24 cellular contexts compared by ENCODE assay signal in the genomic region with DNA sequence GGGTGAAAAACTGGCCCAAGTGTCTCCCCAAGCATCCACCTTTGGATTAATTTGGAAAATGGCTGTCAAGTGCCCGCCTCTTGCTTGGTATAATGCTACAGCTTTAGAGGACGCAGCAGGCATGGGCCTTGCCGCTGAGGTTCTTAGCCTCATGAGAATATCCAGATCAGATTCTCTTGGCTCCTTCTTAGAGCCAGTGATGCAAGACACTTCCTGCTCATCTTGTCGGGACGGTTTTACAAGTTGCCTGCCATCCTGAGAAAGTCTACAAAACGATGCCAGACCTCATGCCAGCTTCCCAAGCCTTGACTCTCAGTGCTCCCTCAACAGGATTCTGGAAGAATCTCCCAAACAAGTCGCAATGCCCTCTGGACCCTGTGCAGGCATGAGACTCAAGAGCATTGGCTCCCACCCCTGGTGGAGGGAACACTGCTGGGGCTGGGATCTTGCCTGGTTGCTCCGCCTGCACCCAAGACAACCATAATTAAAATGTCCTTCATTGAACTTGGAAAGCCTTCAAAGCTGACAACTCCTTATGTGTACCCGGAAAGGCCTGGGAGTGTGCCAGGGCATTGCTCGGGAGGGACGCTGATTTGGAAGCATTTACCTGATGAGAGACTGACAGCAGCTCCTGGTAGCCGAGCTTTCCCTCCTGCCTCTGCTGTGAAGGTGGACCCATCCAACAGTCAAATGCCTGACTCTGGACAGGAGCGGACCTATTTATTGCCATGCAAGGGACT. TPM values are rescaled to one million over a fixed set of nuclear protein-coding genes. Genes with fewer than 3 reads are reported as not detected.
A peak's percentile ranks its signal among the peaks of the same experiment; 100 is the strongest.
DNase-seq lines count a peak whose midpoint lies in the region; ATAC-seq and TF ChIP-seq lines count a peak whose summit lies in the region.
"Had no signal": no experiment of that assay in that cellular context is flagged by ENCODE, and none has a peak within 500 bp of the region (broad histone marks: within the 10 kb centered on the region; RNA-seq: fewer than 3 reads in every experiment).

No MANE protein-coding gene starts in this region.

- H3K36me3 Mint-ChIP-seq in MCF 10A (ENCODE audit: insufficient read depth, unreplicated experiment), result no peaks in the 10 kb centered on the region
- H3K36me3 Mint-ChIP-seq: activated CD8-positive, alpha-beta memory T cell treated with anti-CD3 and anti-CD28 coated beads, Interleukin-2, amount 10 ng/mL, durations not matched to agents 7 days and 5 days; activated naive CD4-positive, alpha-beta T cell treated with anti-CD3 and anti-CD28 coated beads, Interleukin-2, amount 10 ng/mL, durations not matched to agents 7 days and 5 days; neural progenitor cell had no signal

- CTCF ChIA-PET in MCF 10A (lab: Yijun Ruan, JAX), result interaction anchor here (0.9 kb wide), 1 partner anchor 24 kb away, joined by 3 read pairs; no protein-coding TSS in a partner anchor

- peaks cover 53% of the 10 kb centered on the region for H3K27me3 Mint-ChIP-seq in MCF 10A (ENCODE audit: insufficient read depth, unreplicated experiment)

- DNase-seq in breast epithelium (ENCODE audit: low spot score in 2 of 2), result peak; percentile 53 to 82
- DNase-seq in MCF 10A (ENCODE audit: unreplicated experiment), result no peak
- peak; percentile 22 for DNase-seq in epithelial cell of prostate (ENCODE audit: low read depth, low spot score)
- peak in 2 of 3 donors; percentile 55 to 64 for DNase-seq in mucosa of descending colon
- DNase-seq in thyroid gland, result peak; percentile 26 to 29
- no peak for DNase-seq in NCI-H2227 (lab: John Stamatoyannopoulos, UW; ENCODE audit: unreplicated experiment)
- DNase-seq: activated CD4-positive, alpha-beta T cell treated with anti-CD3 and anti-CD28 coated beads, Interleukin-2, amount 10 ng/mL, durations not matched to agents 7 days and 5 days; activated CD8-positive, alpha-beta memory T cell treated with anti-CD3 and anti-CD28 coated beads, Interleukin-2, amount 10 ng/mL, durations not matched to agents 7 days and 5 days; activated naive CD4-positive, alpha-beta T cell treated with anti-CD3 and anti-CD28 coated beads, Interleukin-2, amount 10 ng/mL, durations not matched to agents 7 days and 5 days; effector memory CD8-positive, alpha-beta T cell; glutamatergic neuron; KBM-7; NCI-H1694 treated with DMSO at 0.1 percent for 48 hours; NCI-H82; stimulated activated CD4-positive, alpha-beta T cell treated with anti-CD3 and anti-CD28 coated beads, Interleukin-12 subunit alpha, Interleukin-12 subunit beta, amount 100 ng/mL, for 4 hours had no signal

- no peak overlapping the region for H3K4me3 Mint-ChIP-seq in MCF 10A (ENCODE audit: unreplicated experiment)
- H3K4me3 Mint-ChIP-seq: activated CD4-positive, alpha-beta T cell treated with anti-CD3 and anti-CD28 coated beads, Interleukin-2, amount 10 ng/mL, durations not matched to agents 7 days and 5 days; activated CD8-positive, alpha-beta memory T cell treated with anti-CD3 and anti-CD28 coated beads, Interleukin-2, amount 10 ng/mL, durations not matched to agents 7 days and 5 days; activated naive CD4-positive, alpha-beta T cell treated with anti-CD3 and anti-CD28 coated beads, Interleukin-2, amount 10 ng/mL, durations not matched to agents 7 days and 5 days; effector memory CD8-positive, alpha-beta T cell; neural progenitor cell had no signal

- no peaks in the 10 kb centered on the region for H3K9me3 ChIP-seq in breast epithelium
- no peaks in the 10 kb centered on the region for H3K9me3 ChIP-seq in mucosa of descending colon
- no peaks in the 10 kb centered on the region for H3K9me3 ChIP-seq in thyroid gland
- H3K9me3 ChIP-seq: upper lobe of left lung had no signal

- TF ChIP-seq CTCF in breast epithelium (IDR thresholded peaks at IDR 0.05), result no peak
- no peak for TF ChIP-seq CTCF in MCF 10A (IDR thresholded peaks at IDR 0.05; ENCODE audit: unreplicated experiment)
- TF ChIP-seq CTCF in mucosa of descending colon (IDR thresholded peaks at IDR 0.05), result no peak
- TF ChIP-seq CTCF in thyroid gland (IDR thresholded peaks at IDR 0.05), result no peak

- BruUV-seq in MCF 10A (replicated peaks; lab: Mats Ljungman, UMichigan), result no TSS peak

- POLR2A ChIA-PET in MCF 10A (lab: Yijun Ruan, JAX), result no interaction called here

- 60 to 77% methylated on average over 13 of the region's 13 CpGs for WGBS in thyroid gland, 2 donors

- H3K4me1 ChIP-seq in breast epithelium, result no peaks in the 10 kb centered on the region
- no peaks in the 10 kb centered on the region for H3K4me1 ChIP-seq in mucosa of descending colon (ENCODE audit: low read depth)
- H3K4me1 ChIP-seq in thyroid gland, result no peaks in the 10 kb centered on the region
- H3K4me1 ChIP-seq: neural progenitor cell, SJSA1 had no signal

- no peak overlapping the region for H3K27ac Mint-ChIP-seq in MCF 10A (ENCODE audit: low read depth, unreplicated experiment)
- H3K27ac Mint-ChIP-seq: activated CD4-positive, alpha-beta T cell treated with anti-CD3 and anti-CD28 coated beads, Interleukin-2, amount 10 ng/mL, durations not matched to agents 7 days and 5 days; activated CD8-positive, alpha-beta memory T cell treated with anti-CD3 and anti-CD28 coated beads, Interleukin-2, amount 10 ng/mL, durations not matched to agents 7 days and 5 days; activated naive CD4-positive, alpha-beta T cell treated with anti-CD3 and anti-CD28 coated beads, Interleukin-2, amount 10 ng/mL, durations not matched to agents 7 days and 5 days; effector memory CD8-positive, alpha-beta T cell; neural progenitor cell had no signal

- H3K36me3 ChIP-seq in breast epithelium, result no peaks in the 10 kb centered on the region
- H3K36me3 ChIP-seq in mucosa of descending colon (ENCODE audit: low read depth), result no peaks in the 10 kb centered on the region
- H3K36me3 ChIP-seq in thyroid gland, result no peaks in the 10 kb centered on the region
- H3K36me3 ChIP-seq: neural progenitor cell, SJSA1, upper lobe of left lung had no signal

- H3K9me3 Mint-ChIP-seq in MCF 10A (ENCODE audit: unreplicated experiment), result peaks cover 11% of the 10 kb centered on the region
- H3K9me3 Mint-ChIP-seq: activated naive CD4-positive, alpha-beta T cell treated with anti-CD3 and anti-CD28 coated beads, Interleukin-2, amount 10 ng/mL, durations not matched to agents 7 days and 5 days; neural progenitor cell had no signal

- peak overlapping the region in 1 of 3 donors; percentile 25 for H3K4me3 ChIP-seq in breast epithelium
- no peak overlapping the region for H3K4me3 ChIP-seq in mucosa of descending colon
- H3K4me3 ChIP-seq in thyroid gland (replicated peaks in 1 of 3), result no peak overlapping the region
- H3K4me3 ChIP-seq: neural progenitor cell, SJSA1, upper lobe of left lung had no signal

- H3K27me3 ChIP-seq in breast epithelium (no peaks in the 10 kb centered on the region), thyroid gland (no peaks in the 10 kb centered on the region)
- H3K27me3 ChIP-seq: neural progenitor cell, upper lobe of left lung had no signal

- H3K27ac ChIP-seq in breast epithelium (peak overlapping the region; percentile 33 to 80), epithelial cell of prostate (no peak overlapping the region), thyroid gland (no peak overlapping the region)
- H3K27ac ChIP-seq: neural progenitor cell, SJSA1, upper lobe of left lung had no signal

- H3K4me1 Mint-ChIP-seq in MCF 10A (ENCODE audit: insufficient read depth, unreplicated experiment), result no peaks in the 10 kb centered on the region
- H3K4me1 Mint-ChIP-seq: activated CD4-positive, alpha-beta T cell treated with anti-CD3 and anti-CD28 coated beads, Interleukin-2, amount 10 ng/mL, durations not matched to agents 7 days and 5 days had no signal

- intact Hi-C loops in breast epithelium (cut with DNase I; ENCODE audit: low total_unique reads), result loop anchor here (1.0 kb wide), 1 partner anchor 11 kb away; no protein-coding TSS in a partner anchor
- intact Hi-C loops in MCF 10A (cut with micrococcal nuclease), result no loop called here
- intact Hi-C loops in mucosa of descending colon (cut with DNase I, micrococcal nuclease), result no loop called here
- intact Hi-C loops in thyroid gland (cut with DNase I), result no loop called here

- ATAC-seq in mucosa of descending colon (peak; percentile 53), GM21367 (IDR thresholded peaks at IDR 0.05; ENCODE audit: unreplicated experiment) (no peak), HG02623 (IDR thresholded peaks at IDR 0.05; ENCODE audit: unreplicated experiment) (no peak)
- ATAC-seq: activated CD8-positive, alpha-beta memory T cell treated with anti-CD3 and anti-CD28 coated beads, Interleukin-2, amount 10 ng/mL, durations not matched to agents 7 days and 5 days; effector memory CD8-positive, alpha-beta T cell had no signal

- TF ChIP-seq POLR2A in breast epithelium (IDR thresholded peaks at IDR 0.05) (no peak), thyroid gland (IDR thresholded peaks at IDR 0.05) (no peak)

RNA-seq across cellular contexts. Expression of a gene that starts 25.8 kb away (rescaled TPM):
- total RNA-seq in breast epithelium, result not detected
- not detected in 2 replicates for total RNA-seq in MCF 10A (2022)
- total RNA-seq in mucosa of descending colon, result not detected
- total RNA-seq in thyroid gland, result not detected
- total RNA-seq: activated CD4-positive, alpha-beta T cell treated with anti-CD3 and anti-CD28 coated beads, Interleukin-2, amount 10 ng/mL, durations not matched to agents 7 days and 5 days; activated CD8-positive, alpha-beta memory T cell treated with anti-CD3 and anti-CD28 coated beads, Interleukin-2, amount 10 ng/mL, durations not matched to agents 7 days and 5 days; HT1080; liver; pulmonary artery endothelial cell; SJSA1; T-helper 1 cell treated with Interleukin-12 subunit alpha and Interleukin-12 subunit beta and Interleukin-4 antibody, amounts not matched to agents 30 ng/mL and 1 ng/mL, for 36 hours; upper lobe of left lung had no signal

Comparison
In these comparisons a context has a peak if more than half of its experiments do, and no peak if none do; other contexts are left out.
1. DNase-seq: peak in breast epithelium (2 of 2), epithelial cell of prostate (single experiment), mucosa of descending colon (2 of 3) and thyroid gland (2 of 2); none in MCF 10A (single experiment) and NCI-H2227 (single experiment).
2. H3K27ac ChIP-seq: peak in breast epithelium (2 of 2); none in epithelial cell of prostate (single experiment) and thyroid gland (0 of 3).